1 cellular context compared by ENCODE assay signal in the genomic region with DNA sequence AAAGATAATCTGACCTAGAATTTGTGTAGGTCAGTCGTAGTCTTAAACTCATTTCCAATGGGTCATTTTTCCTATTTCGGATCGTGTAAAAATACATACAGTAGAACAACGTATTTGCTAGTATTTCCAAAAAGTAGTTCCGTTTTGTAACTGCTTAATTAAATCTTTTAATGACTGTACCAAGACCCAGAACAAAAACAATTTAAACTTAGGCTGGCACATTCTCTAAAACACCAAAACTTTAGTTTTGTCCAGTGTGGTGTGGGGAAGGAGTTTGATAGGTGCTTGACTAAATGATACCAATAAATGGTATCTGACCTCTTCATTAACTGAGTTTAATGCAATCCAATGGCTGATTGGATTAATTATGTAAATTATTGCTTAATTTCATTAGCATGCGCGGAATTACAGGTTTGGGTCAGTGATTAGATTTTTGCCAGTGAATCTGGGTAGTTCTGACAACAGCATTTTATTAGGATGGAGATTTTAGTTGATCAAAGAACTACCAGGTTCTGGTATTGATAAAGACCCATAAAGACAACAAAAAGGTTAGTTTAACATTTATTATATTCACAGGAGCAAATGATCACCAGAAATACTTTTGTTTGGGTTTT.
TF ChIP-seq lines count a peak whose summit lies in the region.

No MANE protein-coding gene starts in this region.

TF ChIP-seq in HepG2, 621 proteins besides CTCF, POLR2A, EP300 and RAD21 (continued from another document):
- 0 out of 2 replicates have a peak, but pooled peaks have one; percentile 1 for TF ChIP-seq ZNF777 (CRISPR knock-in tag; IDR thresholded peaks at IDR 0.05)
TF ChIP-seq in HepG2: peak in this region for 1.
